18 cellular contexts compared by ENCODE assay signal in genomic region chr4:96593422-96593821, GRCh38.
DNase-seq lines count a peak whose midpoint lies in the region; ATAC-seq and TF ChIP-seq lines count a peak whose summit lies in the region.
"Had no signal": no experiment of that assay in that cellular context is flagged by ENCODE, and none has a peak within 500 bp of the region (broad histone marks: within the 10 kb centered on the region; RNA-seq: fewer than 3 reads in every experiment).

No MANE protein-coding gene starts in this region.

- H3K9me3 ChIP-seq in colonic mucosa (no peaks in the 10 kb centered on the region), testis (no peaks in the 10 kb centered on the region)
- H3K9me3 ChIP-seq: BLaER1 had no signal

- H3K36me3 ChIP-seq in colonic mucosa (no peaks in the 10 kb centered on the region), testis (ENCODE audit: low read depth, missing control alignments) (no peaks in the 10 kb centered on the region)
- H3K36me3 ChIP-seq: BLaER1, WERI-Rb-1 had no signal

- H3K27ac ChIP-seq in colonic mucosa, result no peak overlapping the region
- H3K27ac ChIP-seq in testis, result peak overlapping the region in 1 of 2 donors; percentile 37
- H3K27ac ChIP-seq: BLaER1, HL-60, RWPE1, WERI-Rb-1 had no signal

- no peaks in the 10 kb centered on the region for H3K4me1 ChIP-seq in colonic mucosa
- H3K4me1 ChIP-seq in testis, result no peaks in the 10 kb centered on the region
- H3K4me1 ChIP-seq: BLaER1 had no signal

- no peak overlapping the region for H3K9ac ChIP-seq in colonic mucosa (ENCODE audit: low read depth in 2 of 2, low read length in 2 of 2)
- H3K9ac ChIP-seq: BLaER1 had no signal

- TF ChIP-seq POLR2A in testis (IDR thresholded peaks at IDR 0.05), result no peak

- no peak for ATAC-seq in GM18909 (IDR thresholded peaks at IDR 0.05; ENCODE audit: poor library complexity, unreplicated experiment)
- ATAC-seq in GM19035 (IDR thresholded peaks at IDR 0.05; ENCODE audit: unreplicated experiment), result no peak

- H3K4me3 ChIP-seq in colonic mucosa, result no peak overlapping the region
- H3K4me3 ChIP-seq in testis, result no peak overlapping the region
- H3K4me3 ChIP-seq: BLaER1 had no signal

- intact Hi-C loops in colonic mucosa (cut with DNase I) (no loop called here), testis (cut with DNase I; ENCODE audit: low total_unique reads) (no loop called here)

- TF ChIP-seq CTCF in colonic mucosa (IDR thresholded peaks at IDR 0.05) (no peak), testis (IDR thresholded peaks at IDR 0.05) (no peak)

- 72 to 89% methylated on average over 2 of the region's 2 CpGs for WGBS in testis, 2 donors

- DNase-seq in NCI-H2081 (lab: John Stamatoyannopoulos, UW) (peak; percentile 15 to 66), NCI-H2081 treated with DMSO at 0.1 percent for 48 hours (lab: John Stamatoyannopoulos, UW) (no peak), NCI-H226 (peak; percentile 21), colonic mucosa (peak; percentile 19), testis (peak; percentile 79), DMS 273 treated with DMSO at 0.1 percent for 48 hours (lab: John Stamatoyannopoulos, UW) (no peak)
- DNase-seq: activated CD8-positive, alpha-beta memory T cell treated with anti-CD3 and anti-CD28 coated beads for 24 hours; kidney glomerular epithelial cell; NCI-H1694 treated with DMSO at 0.1 percent for 48 hours; NCI-H82; stimulated activated CD4-positive, alpha-beta T cell treated with anti-CD3 and anti-CD28 coated beads, Interleukin-4, amount 100 ng/mL, for 1 hour; SW 1271; WERI-Rb-1 had no signal

- H3K27me3 ChIP-seq in colonic mucosa (no peaks in the 10 kb centered on the region), testis (no peaks in the 10 kb centered on the region)
- H3K27me3 ChIP-seq: BLaER1 had no signal

Comparison
In these comparisons a context has a peak if more than half of its experiments do, and no peak if none do; other contexts are left out.
1. DNase-seq: peak in NCI-H2081 (2 of 2), NCI-H226 (single experiment), colonic mucosa (single experiment) and testis (single experiment); none in NCI-H2081 treated with DMSO at 0.1 percent for 48 hours (single experiment) and DMS 273 treated with DMSO at 0.1 percent for 48 hours (single experiment).